8 cellular contexts compared by ENCODE assay signal in genomic region chr6:134437376-134437775, GRCh38.
DNase-seq lines count a peak whose midpoint lies in the region; ATAC-seq and TF ChIP-seq lines count a peak whose summit lies in the region.

No MANE protein-coding gene starts in this region.

- no peaks in the 10 kb centered on the region for H3K36me3 Mint-ChIP-seq in central memory CD8-positive, alpha-beta T cell (ENCODE audit: insufficient read depth)
- no peaks in the 10 kb centered on the region for H3K36me3 Mint-ChIP-seq in glutamatergic neuron (ENCODE audit: unreplicated experiment)

- no peaks in the 10 kb centered on the region for H3K9me3 Mint-ChIP-seq in central memory CD8-positive, alpha-beta T cell
- H3K9me3 Mint-ChIP-seq in glutamatergic neuron (ENCODE audit: unreplicated experiment), result no peaks in the 10 kb centered on the region

- BruUV-seq in A673 (replicated peaks; lab: Mats Ljungman, UMichigan), result no TSS peak

- CTCF ChIA-PET in A673 (lab: Charles Lee), result no interaction called here

- peak overlapping the region; percentile 36 for H3K27ac Mint-ChIP-seq in central memory CD8-positive, alpha-beta T cell (ENCODE audit: low read depth)
- H3K27ac Mint-ChIP-seq in glutamatergic neuron (ENCODE audit: unreplicated experiment), result no peak overlapping the region

- no peaks in the 10 kb centered on the region for H3K27me3 Mint-ChIP-seq in central memory CD8-positive, alpha-beta T cell
- peaks cover 2% of the 10 kb centered on the region for H3K27me3 Mint-ChIP-seq in glutamatergic neuron (ENCODE audit: unreplicated experiment)

- no peaks in the 10 kb centered on the region for H3K4me1 ChIP-seq in A673 (ENCODE audit: insufficient read depth, low read length, poor library complexity, severe bottlenecking)

- H3K4me1 Mint-ChIP-seq in central memory CD8-positive, alpha-beta T cell, result peaks cover 22% of the 10 kb centered on the region
- H3K4me1 Mint-ChIP-seq in glutamatergic neuron (ENCODE audit: low read depth, unreplicated experiment), result no peaks in the 10 kb centered on the region

- no peaks in the 10 kb centered on the region for H3K27me3 ChIP-seq in A673 (replicated peaks; ENCODE audit: insufficient read depth, low read depth, low read length, poor library complexity)

- no peak overlapping the region for H3K27ac ChIP-seq in A673 (ENCODE audit: low read depth, low read length, poor library complexity, severe bottlenecking)

- TF ChIP-seq CTCF in A673 (conservative IDR thresholded peaks at IDR 0.05; ENCODE audit: low read depth, low read length) (no peak), glutamatergic neuron (IDR thresholded peaks at IDR 0.05; ENCODE audit: partially characterized antibody, unreplicated experiment) (no peak)

- H3K4me3 Mint-ChIP-seq in central memory CD8-positive, alpha-beta T cell, result peak overlapping the region; percentile 78
- no peak overlapping the region for H3K4me3 Mint-ChIP-seq in glutamatergic neuron (ENCODE audit: unreplicated experiment)

- POLR2A ChIA-PET in A673 (lab: Charles Lee; ENCODE audit: low non-redundant PET), result no interaction called here

- H3K36me3 ChIP-seq in A673 (ENCODE audit: insufficient read depth, low read length, poor library complexity, severe bottlenecking), result no peaks in the 10 kb centered on the region

- peak; percentile 22 for DNase-seq in A673 (ENCODE audit: low spot score)
- DNase-seq in RPMI7951 (ENCODE audit: low read depth), result peak; percentile 49
- DNase-seq in central memory CD8-positive, alpha-beta T cell (ENCODE audit: low spot score in 2 of 2), result no peak
- peak; percentile 6 to 20 (median 10) for DNase-seq in stimulated activated CD4-positive, alpha-beta T cell treated with anti-CD3 and anti-CD28 coated beads, Interleukin-12 subunit alpha, Interleukin-12 subunit beta, amount 100 ng/mL, for 48 hours (ENCODE audit: low read depth in 2 of 3, low spot score in 1 of 3)
- DNase-seq in islet precursor cell, result no peak
- DNase-seq in glutamatergic neuron, result no peak
- DNase-seq in SW480 (ENCODE audit: low spot score), result no peak

- intact Hi-C loops in A673 (cut with micrococcal nuclease; ENCODE audit: unreplicated experiment), result no loop called here

- ATAC-seq in GM21619 (IDR thresholded peaks at IDR 0.05; ENCODE audit: unreplicated experiment), result peak; percentile 34
- ATAC-seq in central memory CD8-positive, alpha-beta T cell (replicated peaks; ENCODE audit: extremely low read depth, poor library complexity, severe bottlenecking), result no peak

- no peak overlapping the region for H3K4me3 ChIP-seq in A673 (ENCODE audit: low read depth, low read length, poor library complexity, severe bottlenecking)

- no peaks in the 10 kb centered on the region for H3K9me3 ChIP-seq in A673 (ENCODE audit: low read depth, low read length, poor library complexity, severe bottlenecking)

Comparison
In these comparisons a context has a peak if more than half of its experiments do, and no peak if none do; other contexts are left out.
1. DNase-seq: peak in A673 (single experiment), RPMI7951 (single experiment) and stimulated activated CD4-positive, alpha-beta T cell treated with anti-CD3 and anti-CD28 coated beads, Interleukin-12 subunit alpha, Interleukin-12 subunit beta, amount 100 ng/mL, for 48 hours (3 of 3); none in central memory CD8-positive, alpha-beta T cell (0 of 2), islet precursor cell (single experiment), glutamatergic neuron (single experiment) and SW480 (single experiment).